Comparison of ENCODE assay signal across 10 cellular contexts in genomic region chr10:100934084-100934659, GRCh38. TPM values are rescaled to one million over a fixed set of nuclear protein-coding genes. Genes with fewer than 3 reads are reported as not detected.
DNase-seq lines count a peak whose midpoint lies in the region; ATAC-seq, FAIRE-seq and TF ChIP-seq lines count a peak whose summit lies in the region.
"Had no signal": no experiment of that assay in that cellular context is flagged by ENCODE, and none has a peak within 500 bp of the region (broad histone marks: within the 10 kb centered on the region; RNA-seq: fewer than 3 reads in every experiment).

No MANE protein-coding gene starts in this region.

- ATAC-seq in GM18858 (IDR thresholded peaks at IDR 0.05; ENCODE audit: unreplicated experiment) (no peak), left lobe of liver (no peak)
- ATAC-seq: stimulated activated naive B cell treated with anti-CD40 and anti-IgM and Interleukin-4, amounts not matched to agents 10 μg/mL and 1 μg/mL and 100 μg/mL, for 72 hours had no signal

- TF ChIP-seq CTCF in AG09309 (IDR thresholded peaks at IDR 0.05; ENCODE audit: control insufficient read depth, insufficient read depth, low read depth, low read length, missing control alignments) = peak; percentile 55

- H3K4me3 ChIP-seq in AG09309 (ENCODE audit: control insufficient read depth, low read depth, low read length) = no peak overlapping the region

- peak; percentile 49 for FAIRE-seq in GM19239 (lab: Jason Lieb, UNC)
- FAIRE-seq: endometrium had no signal

- DNase-seq in AG09309 (ENCODE audit: low read depth) (no peak), GM19239 (ENCODE audit: insufficient read length, low spot score) (no peak), RPMI7951 (ENCODE audit: low read depth) (peak; percentile 12), glomerular visceral epithelial cell (ENCODE audit: extremely low spot score) (peak; percentile 4), SKM-1 (lab: John Stamatoyannopoulos, UW; ENCODE audit: unreplicated experiment) (no peak), left lobe of liver (ENCODE audit: low spot score) (no peak)
- no peak for DNase-seq in activated CD4-positive, alpha-beta T cell treated with anti-CD3 and anti-CD28 coated beads for 48 hours
- DNase-seq: stimulated activated naive B cell treated with anti-CD40 and anti-IgM and Interleukin-4, amounts not matched to agents 10 μg/mL and 1 μg/mL and 100 μg/mL, for 72 hours had no signal

RNA-seq across cellular contexts. Expression of gene SLF2, which starts 21.4 kb away (rescaled TPM):
- 20.5 and 23.1 TPM in 2 replicates for total RNA-seq in RPMI7951 (2014; rRNA removed; shearing (Covaris generic))
- 7.7 TPM for total RNA-seq in left lobe of liver

RNA-seq across cellular contexts. Expression of gene SEMA4G, which starts 35.1 kb away (rescaled TPM):
- 0.49 and 0.84 TPM in 2 replicates for total RNA-seq in RPMI7951 (2014; rRNA removed; shearing (Covaris generic))
- total RNA-seq in left lobe of liver = 80.4 TPM

RNA-seq across cellular contexts. Expression of gene MRPL43, which starts 53.1 kb away (rescaled TPM):
- total RNA-seq in RPMI7951 (2014; rRNA removed; shearing (Covaris generic)) = 79.8 and 86.3 TPM in 2 replicates
- total RNA-seq in left lobe of liver = 43.6 TPM

RNA-seq across cellular contexts. Expression of gene TWNK, which starts 53.2 kb away (rescaled TPM):
- 6.4 and 7.8 TPM in 2 replicates for total RNA-seq in RPMI7951 (2014; rRNA removed; shearing (Covaris generic))
- 3.2 TPM for total RNA-seq in left lobe of liver

Comparison
In these comparisons a context has a peak if more than half of its experiments do, and no peak if none do; other contexts are left out.
1. DNase-seq: peak in RPMI7951 (single experiment) and glomerular visceral epithelial cell (single experiment); none in AG09309 (single experiment), GM19239 (single experiment), SKM-1 (single experiment), left lobe of liver (single experiment) and activated CD4-positive, alpha-beta T cell treated with anti-CD3 and anti-CD28 coated beads for 48 hours (single experiment).
2. RNA of gene SEMA4G, which starts 35.1 kb away (total RNA-seq): 80.4 TPM in left lobe of liver (single experiment); 0.49 to 0.84 TPM in RPMI7951; every median in the first group is over 10 times any median in the second.